26 cellular contexts compared by ENCODE assay signal in genomic region chr14:34069854-34070582, GRCh38.
"Had no signal": no experiment of that assay in that cellular context is flagged by ENCODE, and none has a peak within 500 bp of the region (broad histone marks: within the 10 kb centered on the region; RNA-seq: fewer than 3 reads in every experiment).

No MANE protein-coding gene starts in this region.

- H3K27me3 ChIP-seq: hepatocyte, left lung, upper lobe of right lung had no signal

- H2AFZ ChIP-seq: hepatocyte had no signal

- ATAC-seq: left lung, natural killer cell, upper lobe of right lung had no signal

- H3K27ac Mint-ChIP-seq: activated naive CD8-positive, alpha-beta T cell treated with anti-CD3 and anti-CD28 coated beads, Interleukin-2, amount 10 ng/mL, durations not matched to agents 7 days and 5 days; dendritic cell treated with granulocyte-macrophage colony-stimulating factor and Interleukin-4, amounts not matched to agents 40 ng/mL and 50 ng/mL, for 4 days; immature natural killer cell; mesothelial cell of epicardium; natural killer cell; T-helper 1 cell treated with Interleukin-12 subunit alpha and Interleukin-12 subunit beta and Interleukin-4 antibody, amounts not matched to agents 30 μg/mL and 1 μg/mL, for 36 hours had no signal

- H3K4me2 ChIP-seq: hepatocyte had no signal

- H3K27ac ChIP-seq: hepatocyte, left lung, thoracic aorta, upper lobe of right lung had no signal

- H3K4me3 ChIP-seq: hepatocyte, left lung, thoracic aorta, upper lobe of right lung had no signal

- H3K36me3 ChIP-seq: left lung, thoracic aorta, upper lobe of right lung had no signal

- H3K36me3 Mint-ChIP-seq: immature natural killer cell, mesothelial cell of epicardium, natural killer cell had no signal

- H3K4me1 ChIP-seq: left lung, upper lobe of right lung had no signal

- H3K27me3 Mint-ChIP-seq: dendritic cell treated with granulocyte-macrophage colony-stimulating factor and Interleukin-4, amounts not matched to agents 40 ng/mL and 50 ng/mL, for 4 days had no signal

- H3K9me3 ChIP-seq: left lung, thoracic aorta, upper lobe of right lung had no signal

- H3K4me3 Mint-ChIP-seq: activated naive CD8-positive, alpha-beta T cell treated with anti-CD3 and anti-CD28 coated beads, Interleukin-2, amount 10 ng/mL, durations not matched to agents 7 days and 5 days; dendritic cell treated with granulocyte-macrophage colony-stimulating factor and Interleukin-4, amounts not matched to agents 40 ng/mL and 50 ng/mL, for 4 days; immature natural killer cell; mesothelial cell of epicardium; natural killer cell; T-helper 1 cell treated with Interleukin-12 subunit alpha and Interleukin-12 subunit beta and Interleukin-4 antibody, amounts not matched to agents 30 μg/mL and 1 μg/mL, for 36 hours had no signal

- H3K4me1 Mint-ChIP-seq: activated naive CD8-positive, alpha-beta T cell treated with anti-CD3 and anti-CD28 coated beads, Interleukin-2, amount 10 ng/mL, durations not matched to agents 7 days and 5 days; immature natural killer cell; natural killer cell had no signal

- DNase-seq: activated CD4-positive, alpha-beta T cell treated with anti-CD3 and anti-CD28 coated beads for 4 hours; activated CD4-positive, alpha-beta T cell treated with anti-CD3 and anti-CD28 coated beads, Interleukin-2, amount 50 U/mL, for 48 hours; activated CD4-positive, CD25-positive, alpha-beta regulatory T cell; activated CD8-positive, alpha-beta memory T cell treated with anti-CD3 and anti-CD28 coated beads, Interleukin-2, amount 50 U/mL, for 48 hours; activated naive CD4-positive, alpha-beta T cell treated with Interleukin-2 at 50 U/mL for 16 hours; activated naive CD8-positive, alpha-beta T cell treated with anti-CD3 and anti-CD28 coated beads, Interleukin-2, amount 10 ng/mL, durations not matched to agents 7 days and 5 days; activated T-cell treated with anti-CD3 and anti-CD28 coated beads, Interleukin-2, amount 50 U/mL, for 48 hours; amniotic stem cell; effector CD8-positive, alpha-beta T cell; erythroblast; foreskin fibroblast; glutamatergic neuron; immature natural killer cell; left lung; mammary epithelial cell; natural killer cell; retina; stimulated activated CD4-positive, alpha-beta T cell treated with anti-CD3 and anti-CD28 coated beads, Interleukin-2, amount 100 ng/mL, for 48 hours; stimulated activated naive CD4-positive, alpha-beta T cell treated with Interleukin-2 at 50 U/mL for 16 hours; T1000; upper lobe of right lung had no signal

- H3K79me2 ChIP-seq: hepatocyte had no signal
